ENCODE assay signal across 12 cellular contexts in genomic region chr17:66331038-66331816, GRCh38. TPM values are rescaled to one million over a fixed set of nuclear protein-coding genes. Genes with fewer than 3 reads are reported as not detected.
A peak's percentile ranks its signal among the peaks of the same experiment; 100 is the strongest.
DNase-seq lines count a peak whose midpoint lies in the region; ATAC-seq and TF ChIP-seq lines count a peak whose summit lies in the region.
"Had no signal": no experiment of that assay in that cellular context is flagged by ENCODE, and none has a peak within 500 bp of the region (broad histone marks: within the 10 kb centered on the region; RNA-seq: fewer than 3 reads in every experiment).

No MANE protein-coding gene starts in this region.

- DNase-seq in CD4-positive, CD25-positive, alpha-beta regulatory T cell: peak in 2 of 3 donors; percentile 67 to 86
- DNase-seq in GDM1 (lab: John Stamatoyannopoulos, UW) (peak; percentile 37), UCSD-AML1 (lab: John Stamatoyannopoulos, UW; ENCODE audit: unreplicated experiment) (peak; percentile 19), fibroblast of villous mesenchyme (ENCODE audit: low read depth) (peak; percentile 61), brain microvascular endothelial cell (no peak)
- DNase-seq: foreskin melanocyte; stimulated activated CD4-positive, alpha-beta T cell treated with anti-CD3 and anti-CD28 coated beads, Interleukin-4, amount 100 ng/mL, for 4 hours; stomach had no signal

- no peaks in the 10 kb centered on the region for H3K27me3 ChIP-seq in CD4-positive, CD25-positive, alpha-beta regulatory T cell (ENCODE audit: control insufficient read depth, insufficient read depth, low read length)
- H3K27me3 ChIP-seq in brain microvascular endothelial cell (replicated peaks): no peaks in the 10 kb centered on the region
- H3K27me3 ChIP-seq: BLaER1 treated with 17β-estradiol and CSF1 and Interleukin-3, amounts not matched to agents 10 nM and 100 nM; stomach had no signal

- H3K36me3 ChIP-seq in CD4-positive, CD25-positive, alpha-beta regulatory T cell (ENCODE audit: control insufficient read depth, insufficient read depth, low read length): no peaks in the 10 kb centered on the region
- no peaks in the 10 kb centered on the region for H3K36me3 ChIP-seq in brain microvascular endothelial cell (replicated peaks)
- H3K36me3 ChIP-seq: stomach had no signal

- H3K36me3 Mint-ChIP-seq in CD4-positive, CD25-positive, alpha-beta regulatory T cell: peaks cover 7% of the 10 kb centered on the region

- H3K9me3 ChIP-seq in CD4-positive, CD25-positive, alpha-beta regulatory T cell (ENCODE audit: control insufficient read depth in 2 of 2, low read length in 2 of 2): no peaks in the 10 kb centered on the region
- H3K9me3 ChIP-seq: BLaER1 treated with 17β-estradiol and CSF1 and Interleukin-3, amounts not matched to agents 10 nM and 100 nM; stomach had no signal

- peak overlapping the region; percentile 73 for H3K27ac ChIP-seq in CD4-positive, CD25-positive, alpha-beta regulatory T cell (ENCODE audit: insufficient read depth, low read length, poor library complexity, severe bottlenecking)
- H3K27ac ChIP-seq in brain microvascular endothelial cell: no peak overlapping the region
- H3K27ac ChIP-seq: BLaER1 treated with 17β-estradiol and CSF1 and Interleukin-3, amounts not matched to agents 10 nM and 100 nM had no signal

- peak overlapping the region; percentile 77 to 91 (median 82) for H3K4me3 Mint-ChIP-seq in CD4-positive, CD25-positive, alpha-beta regulatory T cell

- peaks cover 41% of the 10 kb centered on the region for H3K4me1 ChIP-seq in CD4-positive, CD25-positive, alpha-beta regulatory T cell (ENCODE audit: control insufficient read depth, insufficient read depth, low read length, poor library complexity, severe bottlenecking)

- in situ Hi-C loops in brain microvascular endothelial cell (cut with HindIII; ENCODE audit: low pct_ligation_motif_present, low sequenced_read_pairs): no loop called here

- H3K4me1 Mint-ChIP-seq in CD4-positive, CD25-positive, alpha-beta regulatory T cell: peaks cover 17 to 87% (median 56%) of the 10 kb centered on the region in 4 donors

- H3K27ac Mint-ChIP-seq in CD4-positive, CD25-positive, alpha-beta regulatory T cell: peak overlapping the region; percentile 91 to 98 (median 95)

- H3K9me3 Mint-ChIP-seq in CD4-positive, CD25-positive, alpha-beta regulatory T cell: no peaks in the 10 kb centered on the region

- ATAC-seq in CD4-positive, CD25-positive, alpha-beta regulatory T cell (ENCODE audit: low read depth in 2 of 2): peak; percentile 82 to 87
- ATAC-seq in HG03175 (IDR thresholded peaks at IDR 0.05; ENCODE audit: unreplicated experiment) (no peak), HG02973 (IDR thresholded peaks at IDR 0.05; ENCODE audit: unreplicated experiment) (no peak), GM21825 (IDR thresholded peaks at IDR 0.05; ENCODE audit: unreplicated experiment) (no peak)

- TF ChIP-seq CTCF in fibroblast of villous mesenchyme (IDR thresholded peaks at IDR 0.05; ENCODE audit: insufficient read depth, low read depth, low read length) (no peak), brain microvascular endothelial cell (IDR thresholded peaks at IDR 0.05; ENCODE audit: low read depth, low read length, missing control alignments) (no peak)

- H3K4me3 ChIP-seq in CD4-positive, CD25-positive, alpha-beta regulatory T cell (ENCODE audit: low read depth, low read length): peak overlapping the region; percentile 76
- H3K4me3 ChIP-seq in fibroblast of villous mesenchyme (ENCODE audit: low read depth, low read length): no peak overlapping the region
- H3K4me3 ChIP-seq in brain microvascular endothelial cell (ENCODE audit: low read depth, low read length): no peak overlapping the region
- H3K4me3 ChIP-seq: BLaER1 treated with 17β-estradiol and CSF1 and Interleukin-3, amounts not matched to agents 10 nM and 100 nM; stomach had no signal

- no peaks in the 10 kb centered on the region for H3K27me3 Mint-ChIP-seq in CD4-positive, CD25-positive, alpha-beta regulatory T cell

RNA-seq across cellular contexts. Expression of gene PRKCA, which starts 28.8 kb away (rescaled TPM):
- total RNA-seq in CD4-positive, CD25-positive, alpha-beta regulatory T cell: 84.0 TPM
- polyA plus RNA-seq in CD4-positive, CD25-positive, alpha-beta regulatory T cell: 1 to 10 TPM in 3 of 4 donors, under 1 TPM in 1; 0.60 to 2.3 (median 1.6) TPM
- total RNA-seq in fibroblast of villous mesenchyme: 50.9 and 60.5 TPM in 2 replicates

Comparison
In these comparisons a context has a peak if more than half of its experiments do, and no peak if none do; other contexts are left out.
1. ATAC-seq: peak in CD4-positive, CD25-positive, alpha-beta regulatory T cell (2 of 2); none in HG03175 (single experiment), HG02973 (single experiment) and GM21825 (single experiment).